In genomic region chr6:95143408-95144180, GRCh38 we compare ENCODE assay signal across 21 cellular contexts.
DNase-seq lines count a peak whose midpoint lies in the region; ATAC-seq and TF ChIP-seq lines count a peak whose summit lies in the region.
"Had no signal": no experiment of that assay in that cellular context is flagged by ENCODE, and none has a peak within 500 bp of the region (broad histone marks: within the 10 kb centered on the region; RNA-seq: fewer than 3 reads in every experiment).

No MANE protein-coding gene starts in this region.

- no peak overlapping the region for H3K4me3 Mint-ChIP-seq in WTC11
- H3K4me3 Mint-ChIP-seq in type B pancreatic cell = no peak overlapping the region
- H3K4me3 Mint-ChIP-seq: CD4-positive, alpha-beta memory T cell; T-helper 1 cell treated with Interleukin-12 subunit alpha and Interleukin-12 subunit beta and Interleukin-4 antibody, amounts not matched to agents 30 μg/mL and 1 μg/mL, for 36 hours had no signal

- no peak overlapping the region for H3K27ac ChIP-seq in Karpas-422 (ENCODE audit: low read length)
- H3K27ac ChIP-seq: A549, BLaER1, GM23248 had no signal

- H3K36me3 ChIP-seq in Karpas-422 (ENCODE audit: insufficient read depth, low read length) = no peaks in the 10 kb centered on the region
- H3K36me3 ChIP-seq: BLaER1 had no signal

- H3K9me3 ChIP-seq in Karpas-422 (ENCODE audit: low read length) = no peaks in the 10 kb centered on the region
- H3K9me3 ChIP-seq: A549, BLaER1 had no signal

- H3K4me2 ChIP-seq in Karpas-422 (ENCODE audit: low read depth, low read length, poor library complexity, severe bottlenecking) = no peak overlapping the region
- H3K4me2 ChIP-seq: A549, BLaER1 had no signal

- H3K27me3 Mint-ChIP-seq in WTC11 (ENCODE audit: low read depth) (no peaks in the 10 kb centered on the region), type B pancreatic cell (no peaks in the 10 kb centered on the region)
- H3K27me3 Mint-ChIP-seq: CD4-positive, alpha-beta memory T cell had no signal

- no peak for TF ChIP-seq CTCF in WTC11 (IDR thresholded peaks at IDR 0.05)
- TF ChIP-seq CTCF in type B pancreatic cell (conservative IDR thresholded peaks at IDR 0.05) = no peak

- no peaks in the 10 kb centered on the region for H4K20me1 ChIP-seq in Karpas-422 (ENCODE audit: insufficient read depth, low read depth, low read length)
- H4K20me1 ChIP-seq: BLaER1 had no signal

- H3K36me3 Mint-ChIP-seq in WTC11 (no peaks in the 10 kb centered on the region), type B pancreatic cell (no peaks in the 10 kb centered on the region)
- H3K36me3 Mint-ChIP-seq: CD4-positive, alpha-beta memory T cell had no signal

- H3K4me1 Mint-ChIP-seq in WTC11 (no peaks in the 10 kb centered on the region), type B pancreatic cell (ENCODE audit: unreplicated experiment) (no peaks in the 10 kb centered on the region)
- H3K4me1 Mint-ChIP-seq: CD4-positive, alpha-beta memory T cell had no signal

- H3K4me1 ChIP-seq in Karpas-422 (ENCODE audit: low read length) = no peaks in the 10 kb centered on the region
- H3K4me1 ChIP-seq: A549, BLaER1 had no signal

- no peak overlapping the region for H3K9ac ChIP-seq in Karpas-422 (ENCODE audit: low read length)
- H3K9ac ChIP-seq: BLaER1, GM23248 had no signal

- ATAC-seq in WTC11 (peak; percentile 47; the same call in 1 of the 2 replicates), GM19324 (IDR thresholded peaks at IDR 0.05; ENCODE audit: low FRiP score, unreplicated experiment) (no peak)
- ATAC-seq: A549, HCT116 had no signal

- H3K9me3 Mint-ChIP-seq in WTC11 (no peaks in the 10 kb centered on the region), type B pancreatic cell (peaks cover 4% of the 10 kb centered on the region)
- H3K9me3 Mint-ChIP-seq: T-helper 1 cell treated with Interleukin-12 subunit alpha and Interleukin-12 subunit beta and Interleukin-4 antibody, amounts not matched to agents 30 μg/mL and 1 μg/mL, for 36 hours had no signal

- no peaks in the 10 kb centered on the region for H3K9me2 ChIP-seq in Karpas-422 (replicated peaks; ENCODE audit: insufficient read depth, low read length)

- H3K4me3 ChIP-seq in Karpas-422 (ENCODE audit: low read length) = no peak overlapping the region
- H3K4me3 ChIP-seq: A549, BLaER1, GM23248 had no signal

- no peaks in the 10 kb centered on the region for H3K27me3 ChIP-seq in Karpas-422 (ENCODE audit: low read length)
- H3K27me3 ChIP-seq: BLaER1 had no signal

- POLR2A ChIA-PET in WTC11 (lab: Charles Lee) = no interaction called here

- no peak overlapping the region for H2AFZ ChIP-seq in Karpas-422 (ENCODE audit: low read length)
- H2AFZ ChIP-seq: GM23248 had no signal

- no peaks in the 10 kb centered on the region for H3K79me2 ChIP-seq in Karpas-422 (ENCODE audit: low read length)

- CTCF ChIA-PET in WTC11 (lab: Charles Lee) = interaction anchor here (0.9 kb wide), 1 partner anchor 105 kb away, joined by 3 read pairs; no protein-coding TSS in a partner anchor

- DNase-seq in NCI-H748 (lab: John Stamatoyannopoulos, UW; ENCODE audit: unreplicated experiment) = peak; percentile 14
- no peak for DNase-seq in NCI-H748 treated with DMSO at 0.1 percent for 48 hours (lab: John Stamatoyannopoulos, UW)
- peak; percentile 66 for DNase-seq in NCI-H82 (lab: John Stamatoyannopoulos, UW)
- DNase-seq in WTC11 (ENCODE audit: low spot score) = no peak
- no peak for DNase-seq in type B pancreatic cell (ENCODE audit: extremely low spot score, unreplicated experiment)
- no peak for DNase-seq in Karpas-422
- no peak for DNase-seq in activated naive CD4-positive, alpha-beta T cell (lab: John Stamatoyannopoulos, UW)
- DNase-seq: CD4-positive, alpha-beta memory T cell; DND-41; GM23248; MM.1S; NCI-H1092 treated with DMSO at 0.1 percent for 48 hours; NCI-H187; NCI-H2107; NCI-H226; NCI-H526 treated with DMSO at 0.1 percent for 48 hours had no signal

- H3K27ac Mint-ChIP-seq in WTC11 = no peak overlapping the region
- peak overlapping the region; percentile 66 for H3K27ac Mint-ChIP-seq in type B pancreatic cell
- H3K27ac Mint-ChIP-seq: CD4-positive, alpha-beta memory T cell; T-helper 1 cell treated with Interleukin-12 subunit alpha and Interleukin-12 subunit beta and Interleukin-4 antibody, amounts not matched to agents 30 μg/mL and 1 μg/mL, for 36 hours had no signal

TF ChIP-seq in WTC11, 78 proteins besides CTCF, POLR2A, EP300 and RAD21:
- TF ChIP-seq, protein P1, sequence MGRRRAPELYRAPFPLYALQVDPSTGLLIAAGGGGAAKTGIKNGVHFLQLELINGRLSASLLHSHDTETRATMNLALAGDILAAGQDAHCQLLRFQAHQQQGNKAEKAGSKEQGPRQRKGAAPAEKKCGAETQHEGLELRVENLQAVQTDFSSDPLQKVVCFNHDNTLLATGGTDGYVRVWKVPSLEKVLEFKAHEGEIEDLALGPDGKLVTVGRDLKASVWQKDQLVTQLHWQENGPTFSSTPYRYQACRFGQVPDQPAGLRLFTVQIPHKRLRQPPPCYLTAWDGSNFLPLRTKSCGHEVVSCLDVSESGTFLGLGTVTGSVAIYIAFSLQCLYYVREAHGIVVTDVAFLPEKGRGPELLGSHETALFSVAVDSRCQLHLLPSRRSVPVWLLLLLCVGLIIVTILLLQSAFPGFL (CRISPR knock-in tag; IDR thresholded peaks at IDR 0.05; ENCODE audit: borderline replicate concordance) = no peak
- no peak for TF ChIP-seq ATF6 (CRISPR knock-in tag; IDR thresholded peaks at IDR 0.05)

Comparison
In these comparisons a context has a peak if more than half of its experiments do, and no peak if none do; other contexts are left out.
1. DNase-seq: peak in NCI-H748 (single experiment) and NCI-H82 (single experiment); none in NCI-H748 treated with DMSO at 0.1 percent for 48 hours (single experiment), WTC11 (single experiment), type B pancreatic cell (single experiment), Karpas-422 (single experiment) and activated naive CD4-positive, alpha-beta T cell (0 of 4).